In genomic region chr7:89041240-89041639, GRCh38 we compare ENCODE assay signal across 24 cellular contexts.
"Had no signal": no experiment of that assay in that cellular context is flagged by ENCODE, and none has a peak within 500 bp of the region (broad histone marks: within the 10 kb centered on the region; RNA-seq: fewer than 3 reads in every experiment).

No MANE protein-coding gene starts in this region.

- H3K4me1 ChIP-seq: colonic mucosa, esophagus muscularis mucosa, esophagus squamous epithelium, gastrocnemius medialis, gastroesophageal sphincter, heart left ventricle, heart right ventricle had no signal

- H3K27ac ChIP-seq: colonic mucosa, coronary artery, dorsolateral prefrontal cortex, epithelial cell of prostate, esophagus muscularis mucosa, esophagus squamous epithelium, foreskin keratinocyte, gastrocnemius medialis, gastroesophageal sphincter, heart left ventricle, heart right ventricle had no signal

- H3K9me3 ChIP-seq: colonic mucosa, gastrocnemius medialis had no signal

- H3K4me3 ChIP-seq: colonic mucosa, coronary artery, dorsolateral prefrontal cortex, esophagus muscularis mucosa, esophagus squamous epithelium, gastrocnemius medialis, gastroesophageal sphincter, heart left ventricle, heart right ventricle had no signal

- H3K36me3 ChIP-seq: colonic mucosa, esophagus muscularis mucosa, esophagus squamous epithelium, gastrocnemius medialis, gastroesophageal sphincter, heart left ventricle, heart right ventricle had no signal

- H3K27me3 Mint-ChIP-seq: dendritic cell treated with granulocyte-macrophage colony-stimulating factor and Interleukin-4, amounts not matched to agents 40 ng/mL and 50 ng/mL, for 4 days; effector memory CD8-positive, alpha-beta T cell had no signal

- DNase-seq: colonic mucosa; cortex of kidney; dermis blood vessel endothelial cell; dorsolateral prefrontal cortex; effector CD4-positive, alpha-beta T cell; effector CD8-positive, alpha-beta T cell; effector memory CD4-positive, alpha-beta T cell; effector memory CD8-positive, alpha-beta T cell; endodermal cell; erythroblast; esophagus squamous epithelium; foreskin fibroblast; foreskin keratinocyte; foreskin melanocyte; gastrocnemius medialis; glutamatergic neuron; head of caudate nucleus; heart left ventricle; heart right ventricle had no signal

- H3K4me1 Mint-ChIP-seq: endodermal cell had no signal

- H3K27ac Mint-ChIP-seq: dendritic cell treated with granulocyte-macrophage colony-stimulating factor and Interleukin-4, amounts not matched to agents 40 ng/mL and 50 ng/mL, for 4 days; effector memory CD8-positive, alpha-beta T cell; endodermal cell had no signal

- H3K27me3 ChIP-seq: colonic mucosa, dorsolateral prefrontal cortex, esophagus muscularis mucosa, esophagus squamous epithelium, foreskin keratinocyte, gastrocnemius medialis, gastroesophageal sphincter, heart left ventricle, heart right ventricle had no signal

- H3K4me3 Mint-ChIP-seq: dendritic cell treated with granulocyte-macrophage colony-stimulating factor and Interleukin-4, amounts not matched to agents 40 ng/mL and 50 ng/mL, for 4 days; effector memory CD8-positive, alpha-beta T cell; endodermal cell had no signal
